29 cellular contexts compared by ENCODE assay signal in the genomic region with DNA sequence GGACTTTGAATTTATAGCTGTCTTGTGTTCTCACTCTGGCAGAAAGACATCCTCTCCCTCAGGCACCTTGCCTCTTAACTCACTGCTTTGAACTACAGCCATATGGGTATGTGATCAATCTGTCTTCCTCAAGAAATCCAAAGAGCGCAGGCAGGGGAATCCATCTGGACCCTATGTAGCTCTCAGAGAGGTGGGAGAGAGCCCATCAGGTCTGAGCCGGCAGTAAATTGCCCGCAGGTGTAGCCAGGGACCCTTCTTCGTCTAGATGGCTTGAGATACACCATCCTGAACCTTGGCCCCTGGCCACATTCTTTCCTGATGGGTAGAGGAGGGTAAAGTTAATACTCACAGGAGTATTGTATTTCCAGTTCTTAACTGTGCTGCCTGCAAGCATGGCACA.
"Had no signal": no experiment of that assay in that cellular context is flagged by ENCODE, and none has a peak within 500 bp of the region (broad histone marks: within the 10 kb centered on the region; RNA-seq: fewer than 3 reads in every experiment).

No MANE protein-coding gene starts in this region.

- H3K9me3 Mint-ChIP-seq: stimulated activated memory B cell treated with anti-CD40 and anti-IgM and Interleukin-4, amounts not matched to agents 10 μg/mL and 1 μg/mL and 100 μg/mL, for 72 hours had no signal

- H3K4me1 Mint-ChIP-seq: activated CD4-positive, alpha-beta memory T cell treated with anti-CD3 and anti-CD28 coated beads, Interleukin-2, amount 10 ng/mL, durations not matched to agents 7 days and 5 days; activated CD4-positive, alpha-beta T cell treated with anti-CD3 and anti-CD28 coated beads, Interleukin-2, amount 10 ng/mL, durations not matched to agents 7 days and 5 days; immature natural killer cell; stimulated activated memory B cell treated with anti-CD40 and anti-IgM and Interleukin-4, amounts not matched to agents 10 μg/mL and 1 μg/mL and 100 μg/mL, for 72 hours; stimulated activated naive CD8-positive, alpha-beta T cell treated with anti-CD3 and anti-CD28 coated beads, Interleukin-15, amount 100 ng/mL, for 72 hours had no signal

- H3K27me3 ChIP-seq: neutrophil, sigmoid colon, upper lobe of left lung, vagina had no signal

- FAIRE-seq: small intestine had no signal

- H3K36me3 Mint-ChIP-seq: immature natural killer cell; natural killer cell treated with Interleukin-12 subunit alpha and Interleukin-12 subunit beta and Interleukin-15 and Interleukin-18, amount 100 ng/mL, for 72 hours; stimulated activated memory B cell treated with anti-CD40 and anti-IgM and Interleukin-4, amounts not matched to agents 10 μg/mL and 1 μg/mL and 100 μg/mL, for 72 hours had no signal

- DNase-seq: activated CD4-positive, alpha-beta memory T cell treated with anti-CD3 and anti-CD28 coated beads, Interleukin-2, amount 10 ng/mL, durations not matched to agents 7 days and 5 days; activated CD4-positive, alpha-beta T cell treated with anti-CD3 and anti-CD28 coated beads, Interleukin-2, amount 10 ng/mL, durations not matched to agents 7 days and 5 days; activated CD8-positive, alpha-beta memory T cell treated with anti-CD3 and anti-CD28 coated beads, Interleukin-2, amount 50 U/mL, for 48 hours; activated gamma-delta T cell treated with Interleukin-2 at 50 U/mL for 16 hours; activated naive CD4-positive, alpha-beta T cell treated with anti-CD3 and anti-CD28 coated beads, Interleukin-2, amount 50 U/mL, for 16 hours; activated T-cell treated with anti-CD3 and anti-CD28 coated beads, Interleukin-2, amount 50 U/mL, for 24 hours; amygdala; caudate nucleus; cortex of kidney; effector memory CD8-positive, alpha-beta T cell; erythroblast; head of caudate nucleus; hypothalamus; immature natural killer cell; lower lobe of right lung; mesendoderm; mucosa of descending colon; sigmoid colon; small intestine; stimulated activated CD4-positive, alpha-beta T cell treated with anti-CD3 and anti-CD28 coated beads, Interleukin-4, amount 100 ng/mL, for 24 hours; stimulated activated naive CD8-positive, alpha-beta T cell treated with anti-CD3 and anti-CD28 coated beads, Interleukin-15, amount 100 ng/mL, for 72 hours; substantia nigra; upper lobe of left lung had no signal

- H3K4me3 Mint-ChIP-seq: activated CD4-positive, alpha-beta memory T cell treated with anti-CD3 and anti-CD28 coated beads, Interleukin-2, amount 10 ng/mL, durations not matched to agents 7 days and 5 days; activated CD4-positive, alpha-beta T cell treated with anti-CD3 and anti-CD28 coated beads, Interleukin-2, amount 10 ng/mL, durations not matched to agents 7 days and 5 days; activated T-cell treated with anti-CD3 and anti-CD28 coated beads, Interleukin-2, amount 50 U/mL, for 24 hours; effector memory CD8-positive, alpha-beta T cell; immature natural killer cell; natural killer cell treated with Interleukin-12 subunit alpha and Interleukin-12 subunit beta and Interleukin-15 and Interleukin-18, amount 100 ng/mL, for 72 hours; stimulated activated memory B cell treated with anti-CD40 and anti-IgM and Interleukin-4, amounts not matched to agents 10 μg/mL and 1 μg/mL and 100 μg/mL, for 72 hours; stimulated activated naive CD8-positive, alpha-beta T cell treated with anti-CD3 and anti-CD28 coated beads, Interleukin-15, amount 100 ng/mL, for 72 hours had no signal

- H3K4me3 ChIP-seq: gastroesophageal sphincter, lower lobe of right lung, mucosa of descending colon, sigmoid colon, upper lobe of left lung, vagina had no signal

- ATAC-seq: activated CD4-positive, CD25-positive, alpha-beta regulatory T cell treated with anti-CD3 and anti-CD28 coated beads, Interleukin-2, amount 50 U/mL, for 24 hours; effector memory CD8-positive, alpha-beta T cell; gastroesophageal sphincter; lower lobe of right lung; mucosa of descending colon; natural killer cell treated with Interleukin-12 subunit alpha and Interleukin-12 subunit beta and Interleukin-15 and Interleukin-18, amount 100 ng/mL, for 72 hours; stimulated activated memory B cell treated with anti-CD40 and anti-IgM and Interleukin-4, amounts not matched to agents 10 μg/mL and 1 μg/mL and 100 μg/mL, for 72 hours; stimulated activated naive CD8-positive, alpha-beta T cell treated with anti-CD3 and anti-CD28 coated beads, Interleukin-15, amount 100 ng/mL, for 72 hours had no signal

- H3K27ac Mint-ChIP-seq: activated CD4-positive, alpha-beta memory T cell treated with anti-CD3 and anti-CD28 coated beads, Interleukin-2, amount 10 ng/mL, durations not matched to agents 7 days and 5 days; activated CD4-positive, alpha-beta T cell treated with anti-CD3 and anti-CD28 coated beads, Interleukin-2, amount 10 ng/mL, durations not matched to agents 7 days and 5 days; activated T-cell treated with anti-CD3 and anti-CD28 coated beads, Interleukin-2, amount 50 U/mL, for 24 hours; effector memory CD8-positive, alpha-beta T cell; immature natural killer cell; natural killer cell treated with Interleukin-12 subunit alpha and Interleukin-12 subunit beta and Interleukin-15 and Interleukin-18, amount 100 ng/mL, for 72 hours; stimulated activated memory B cell treated with anti-CD40 and anti-IgM and Interleukin-4, amounts not matched to agents 10 μg/mL and 1 μg/mL and 100 μg/mL, for 72 hours; stimulated activated naive CD8-positive, alpha-beta T cell treated with anti-CD3 and anti-CD28 coated beads, Interleukin-15, amount 100 ng/mL, for 72 hours had no signal

- H3K27ac ChIP-seq: gastroesophageal sphincter, lower lobe of right lung, neutrophil, sigmoid colon, upper lobe of left lung, vagina had no signal

- H3K4me1 ChIP-seq: gastroesophageal sphincter, lower lobe of right lung, sigmoid colon, upper lobe of left lung, vagina had no signal

- H3K9me3 ChIP-seq: mucosa of descending colon, neutrophil, sigmoid colon, upper lobe of left lung, vagina had no signal

- H3K36me3 ChIP-seq: gastroesophageal sphincter, lower lobe of right lung, neutrophil, sigmoid colon, upper lobe of left lung, vagina had no signal

- H3K27me3 Mint-ChIP-seq: activated CD4-positive, alpha-beta memory T cell treated with anti-CD3 and anti-CD28 coated beads, Interleukin-2, amount 10 ng/mL, durations not matched to agents 7 days and 5 days; activated CD4-positive, alpha-beta T cell treated with anti-CD3 and anti-CD28 coated beads, Interleukin-2, amount 10 ng/mL, durations not matched to agents 7 days and 5 days; activated T-cell treated with anti-CD3 and anti-CD28 coated beads, Interleukin-2, amount 50 U/mL, for 24 hours; effector memory CD8-positive, alpha-beta T cell; natural killer cell treated with Interleukin-12 subunit alpha and Interleukin-12 subunit beta and Interleukin-15 and Interleukin-18, amount 100 ng/mL, for 72 hours; stimulated activated naive CD8-positive, alpha-beta T cell treated with anti-CD3 and anti-CD28 coated beads, Interleukin-15, amount 100 ng/mL, for 72 hours had no signal
